ENCODE assay signal across 9 cellular contexts in the genomic region with DNA sequence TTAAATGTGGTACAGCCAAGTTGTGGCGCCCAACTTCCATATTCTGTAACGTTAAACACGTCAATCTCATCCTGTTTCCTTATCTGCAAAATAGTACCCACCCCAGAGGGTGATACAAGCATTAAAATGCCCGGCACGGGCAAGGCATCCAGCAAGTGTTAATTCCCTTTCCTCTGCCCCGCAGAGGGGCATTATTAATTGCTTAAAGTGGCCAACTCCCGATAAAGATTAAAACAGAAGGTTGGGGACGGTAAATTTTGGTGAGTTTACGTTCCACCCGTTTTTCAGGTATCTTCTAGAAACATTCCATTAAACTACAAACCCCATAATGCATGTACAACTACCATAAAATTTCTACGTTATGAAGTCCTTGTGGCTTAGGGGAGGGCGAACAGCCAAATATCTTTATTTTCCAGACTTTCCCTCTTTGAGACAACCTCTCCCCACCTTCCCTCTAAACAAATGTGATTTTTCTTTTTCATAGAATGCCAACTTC. TPM values are rescaled to one million over a fixed set of nuclear protein-coding genes. Genes with fewer than 3 reads are reported as not detected.
DNase-seq lines count a peak whose midpoint lies in the region; ATAC-seq, FAIRE-seq and TF ChIP-seq lines count a peak whose summit lies in the region.
"Had no signal": no experiment of that assay in that cellular context is flagged by ENCODE, and none has a peak within 500 bp of the region (broad histone marks: within the 10 kb centered on the region; RNA-seq: fewer than 3 reads in every experiment).

No MANE protein-coding gene starts in this region.

- no peak for TF ChIP-seq RAD21 in HepG2 (CRISPR knock-in tag; IDR thresholded peaks at IDR 0.05)

- H3K4me3 ChIP-seq in OCI-LY3 (ENCODE audit: low read length) (peak overlapping the region; percentile 98), HepG2 (replicated peaks in 1 of 3; ENCODE audit: insufficient read depth in 1 of 3, low read depth in 2 of 3, low read length in 3 of 3) (peak overlapping the region; percentile 90 to 94 (median 94)), testis (peak overlapping the region; percentile 77 to 93)

- H3K27ac ChIP-seq in OCI-LY3 (ENCODE audit: low read length), result peak overlapping the region; percentile 97
- H3K27ac ChIP-seq in HepG2 (ENCODE audit: extremely low read length, insufficient read depth, low read length), result peak overlapping the region; percentile 97
- H3K27ac ChIP-seq in testis, result peak overlapping the region; percentile 100

- H3K4me1 Mint-ChIP-seq in brain, result peaks cover 27% of the 10 kb centered on the region

- intact Hi-C loops in HepG2 (cut with micrococcal nuclease; ENCODE audit: unreplicated experiment) (loop anchor here (2.0 to 10.0 kb wide), 2 partner anchors 48 to 522 kb away; no protein-coding TSS in a partner anchor), testis (cut with DNase I; ENCODE audit: low total_unique reads) (no loop called here)

- no peaks in the 10 kb centered on the region for H3K27me3 ChIP-seq in OCI-LY3 (ENCODE audit: low read depth, low read length)
- no peaks in the 10 kb centered on the region; a peak in 1 of 5 replicates for H3K27me3 ChIP-seq in HepG2 (ENCODE audit: control insufficient read depth in 1 of 2, insufficient read depth in 2 of 2, low read length in 2 of 2)
- H3K27me3 ChIP-seq in testis, result no peaks in the 10 kb centered on the region

- no peak for TF ChIP-seq EP300 in HepG2 (IDR thresholded peaks at IDR 0.05; ENCODE audit: low read depth in 2 of 2, low read length in 2 of 2)
- TF ChIP-seq EP300 in HepG2 (CRISPR knock-in tag; IDR thresholded peaks at IDR 0.05; ENCODE audit: borderline replicate concordance), result no peak

- TSS peak; percentile 90 for BruUV-seq in HepG2 (replicated peaks; lab: Mats Ljungman, UMichigan)

- peaks cover 18% of the 10 kb centered on the region for H4K20me1 ChIP-seq in OCI-LY3 (ENCODE audit: insufficient read depth, low read length)
- H4K20me1 ChIP-seq in HepG2 (ENCODE audit: insufficient read depth, low read length), result peaks cover 23% of the 10 kb centered on the region

- no peak for TF ChIP-seq CTCF in OCI-LY3 (IDR thresholded peaks at IDR 0.05; ENCODE audit: low read depth, low read length)
- TF ChIP-seq CTCF in brain (conservative IDR thresholded peaks at IDR 0.05), result no peak
- TF ChIP-seq CTCF in HepG2 (CRISPR knock-in tag; IDR thresholded peaks at IDR 0.05), result no peak
- TF ChIP-seq CTCF in testis (IDR thresholded peaks at IDR 0.05), result no peak

- peak overlapping the region; percentile 90 to 99 (median 95) for H3K4me3 Mint-ChIP-seq in brain

- POLR2A ChIA-PET in HepG2 (lab: Yijun Ruan, JAX), result interaction anchor here (1.2 to 1.9 kb wide), 5 partner anchors 9 to 1865 kb away, joined by 3 to 24 read pairs (median 6); a partner anchor contains a TSS

- H3K4me2 ChIP-seq in OCI-LY3 (ENCODE audit: low read length) (peak overlapping the region; percentile 80), HepG2 (ENCODE audit: low read depth, low read length) (peak overlapping the region; percentile 82)

- 3% methylated on average over 12 of the region's 12 CpGs for WGBS in HepG2 (ENCODE audit: low lambda C conversion rate)
- WGBS in testis, 2 donors, result 2% methylated on average over 12 of the region's 12 CpGs

- H3K4me1 ChIP-seq in OCI-LY3 (ENCODE audit: low read length), result peaks cover 8% of the 10 kb centered on the region
- H3K4me1 ChIP-seq in HepG2 (ENCODE audit: insufficient read depth, low read length), result peaks cover 6% of the 10 kb centered on the region
- peaks cover 4% of the 10 kb centered on the region for H3K4me1 ChIP-seq in testis

- H3K36me3 ChIP-seq in OCI-LY3 (replicated peaks; ENCODE audit: low read depth, low read length) (peaks cover 16% of the 10 kb centered on the region), HepG2 (replicated peaks in 1 of 2; ENCODE audit: control insufficient read depth in 1 of 2, insufficient read depth in 2 of 2, low read length in 2 of 2) (no peaks in the 10 kb centered on the region), testis (ENCODE audit: low read depth, missing control alignments) (no peaks in the 10 kb centered on the region)

- peaks cover 0 to 3% (median 0%) of the 10 kb centered on the region in 5 experiments for H3K9me3 Mint-ChIP-seq in brain

- peaks cover 17% of the 10 kb centered on the region for H3K27me3 Mint-ChIP-seq in brain

- H3K36me3 Mint-ChIP-seq in brain, result peaks cover 20% of the 10 kb centered on the region

- H3K9ac ChIP-seq in OCI-LY3 (ENCODE audit: low read length) (peak overlapping the region; percentile 68), HepG2 (ENCODE audit: insufficient read depth, low read depth, low read length) (peak overlapping the region; percentile 97)

- no peaks in the 10 kb centered on the region for H3K9me3 ChIP-seq in OCI-LY3 (ENCODE audit: insufficient read depth, low read length)
- no peaks in the 10 kb centered on the region for H3K9me3 ChIP-seq in HepG2 (ENCODE audit: low read length)
- no peaks in the 10 kb centered on the region for H3K9me3 ChIP-seq in testis

- in situ Hi-C loops in HepG2 (cut with HindIII; ENCODE audit: extremely low pct_ligation_motif_present, low pct_unique_long_range_greater_than_20kb), result no loop called here

- CTCF ChIA-PET in HepG2 (lab: Yijun Ruan, JAX; ENCODE audit: low intra/inter-chr PET ratio, low total read pairs), result no interaction called here

- peak overlapping the region; percentile 95 to 99 (median 97) for H3K27ac Mint-ChIP-seq in brain

- no peak for ATAC-seq in HepG2
- no peak for ATAC-seq in HG03196 (IDR thresholded peaks at IDR 0.05; ENCODE audit: unreplicated experiment)
- no peak for ATAC-seq in HG02981 (IDR thresholded peaks at IDR 0.05; ENCODE audit: unreplicated experiment)

- H3K79me2 ChIP-seq in OCI-LY3 (ENCODE audit: low read length) (peaks cover 47% of the 10 kb centered on the region), HepG2 (ENCODE audit: insufficient read depth, low read length) (peaks cover 37% of the 10 kb centered on the region)

- DNase-seq in SIG-M5 treated with dmso at 0.1 percent for 504 hours (lab: John Stamatoyannopoulos, UW; ENCODE audit: unreplicated experiment) (peak; percentile 41), SIG-M5 (lab: John Stamatoyannopoulos, UW) (no peak), HepG2 (ENCODE audit: low spot score) (no peak), testis (peak; percentile 31)

- no peak for FAIRE-seq in HepG2 (lab: Jason Lieb, UNC)
- FAIRE-seq: endometrium had no signal

- H2AFZ ChIP-seq in OCI-LY3 (ENCODE audit: low read depth, low read length), result peak overlapping the region; percentile 79
- H2AFZ ChIP-seq in HepG2 (ENCODE audit: low read length), result peak overlapping the region; percentile 30

- no peak for TF ChIP-seq POLR2A in HepG2 (IDR thresholded peaks at IDR 0.05; ENCODE audit: insufficient read depth in 1 of 2, low read depth in 2 of 2, low read length in 2 of 2)
- no peak for TF ChIP-seq POLR2A in testis (IDR thresholded peaks at IDR 0.05)

TF ChIP-seq in HepG2, 621 proteins besides CTCF, POLR2A, EP300 and RAD21 (continues in another document):
- TF ChIP-seq FOXO1 (CRISPR knock-in tag; IDR thresholded peaks at IDR 0.05), result no peak
- 0 out of 2 replicates have a peak, but pooled peaks have one; percentile 34 for TF ChIP-seq ZNF816 (CRISPR knock-in tag; IDR thresholded peaks at IDR 0.05; ENCODE audit: borderline replicate concordance)
- TF ChIP-seq, protein P1, sequence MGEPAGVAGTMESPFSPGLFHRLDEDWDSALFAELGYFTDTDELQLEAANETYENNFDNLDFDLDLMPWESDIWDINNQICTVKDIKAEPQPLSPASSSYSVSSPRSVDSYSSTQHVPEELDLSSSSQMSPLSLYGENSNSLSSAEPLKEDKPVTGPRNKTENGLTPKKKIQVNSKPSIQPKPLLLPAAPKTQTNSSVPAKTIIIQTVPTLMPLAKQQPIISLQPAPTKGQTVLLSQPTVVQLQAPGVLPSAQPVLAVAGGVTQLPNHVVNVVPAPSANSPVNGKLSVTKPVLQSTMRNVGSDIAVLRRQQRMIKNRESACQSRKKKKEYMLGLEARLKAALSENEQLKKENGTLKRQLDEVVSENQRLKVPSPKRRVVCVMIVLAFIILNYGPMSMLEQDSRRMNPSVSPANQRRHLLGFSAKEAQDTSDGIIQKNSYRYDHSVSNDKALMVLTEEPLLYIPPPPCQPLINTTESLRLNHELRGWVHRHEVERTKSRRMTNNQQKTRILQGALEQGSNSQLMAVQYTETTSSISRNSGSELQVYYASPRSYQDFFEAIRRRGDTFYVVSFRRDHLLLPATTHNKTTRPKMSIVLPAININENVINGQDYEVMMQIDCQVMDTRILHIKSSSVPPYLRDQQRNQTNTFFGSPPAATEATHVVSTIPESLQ (CRISPR knock-in tag; conservative IDR thresholded peaks at IDR 0.05), result no peak
- TF ChIP-seq HNRNPUL1 (IDR thresholded peaks at IDR 0.05; ENCODE audit: low read depth, low read length), result no peak
- TF ChIP-seq ZNF235 (CRISPR knock-in tag; IDR thresholded peaks at IDR 0.05; ENCODE audit: borderline replicate concordance), result no peak
- 0 out of 2 replicates have a peak, but pooled peaks have one; percentile 2 for TF ChIP-seq PHF21A (CRISPR knock-in tag; IDR thresholded peaks at IDR 0.05)

RNA-seq across cellular contexts. Expression of a gene that starts 1.3 kb away (rescaled TPM):
- polyA plus RNA-seq in brain (ENCODE audit: insufficient read depth, low read depth, low replicate concordance) (31.4 TPM), HepG2 (2011; rRNA removed) (22.4 and 27.1 TPM in 2 replicates), testis (ENCODE audit: insufficient read depth, low read depth, low replicate concordance) (109 TPM)
- total RNA-seq in HepG2 (2016; rRNA removed; fragmentation: Illumina TruSeq; extraction: Trizol) (72.2 and 101 TPM in 2 replicates), testis (100 to 1,000 TPM; 137 to 167 TPM)
- 66.3 and 69.1 TPM in 2 replicates for total RNA-seq in HepG2 (2016; cell fraction: cytosol; rRNA removed; fragmentation: Illumina TruSeq; extraction: Trizol; ENCODE audit: low read depth)
- total RNA-seq in HepG2 (2016; cell fraction: insoluble cytoplasmic fraction; rRNA removed; fragmentation: Illumina TruSeq; extraction: Trizol), result 70.0 and 97.0 TPM in 2 replicates
- total RNA-seq in HepG2 (2016; cell fraction: membrane; rRNA removed; fragmentation: Illumina TruSeq; extraction: Trizol), result 43.3 and 49.9 TPM in 2 replicates
- 71.5 and 77.9 TPM in 2 replicates for total RNA-seq in HepG2 (2016; cell fraction: nucleus; rRNA removed; fragmentation: Illumina TruSeq; extraction: Trizol)
- 8.1 and 15.4 TPM in 2 replicates for polyA plus RNA-seq in HepG2 (2011; cell fraction: cytosol; rRNA removed)
- polyA plus RNA-seq in HepG2 (2011; cell fraction: nucleus; rRNA removed), result 13.5 and 16.6 TPM in 2 replicates
- 37.4 and 42.2 TPM in 2 replicates for polyA plus RNA-seq in HepG2 (2012)
- polyA plus RNA-seq in HepG2 (2016; cell fraction: cytosol; fragmentation: Illumina TruSeq; extraction: Trizol; ENCODE audit: low read depth), result 2.8 and 3.5 TPM in 2 replicates
- 68.2 and 77.7 TPM in 2 replicates for polyA plus RNA-seq in HepG2 (2016; cell fraction: insoluble cytoplasmic fraction; fragmentation: Illumina TruSeq; extraction: Trizol; ENCODE audit: low read depth)
- polyA plus RNA-seq in HepG2 (2016; cell fraction: membrane; fragmentation: Illumina TruSeq; extraction: Trizol; ENCODE audit: low read depth), result 12.7 and 15.4 TPM in 2 replicates
- 97.7 and 101 TPM in 2 replicates for polyA plus RNA-seq in HepG2 (2016; cell fraction: nucleus; fragmentation: Illumina TruSeq; extraction: Trizol; ENCODE audit: insufficient read depth, low read depth)
- 7.1 and 12.3 TPM in 2 replicates for polyA minus RNA-seq in HepG2 (2011; rRNA and poly(A)+ RNA removed; ENCODE audit: low replicate concordance)
- 23.4 and 24.7 TPM in 2 replicates for polyA minus RNA-seq in HepG2 (2011; cell fraction: cytosol; rRNA and poly(A)+ RNA removed)
- 86.4 and 87.5 TPM in 2 replicates for polyA minus RNA-seq in HepG2 (2011; cell fraction: nucleus; rRNA and poly(A)+ RNA removed)

Comparison
In these comparisons a context has a peak if more than half of its experiments do, and no peak if none do; other contexts are left out.
1. DNase-seq: peak in SIG-M5 treated with dmso at 0.1 percent for 504 hours (single experiment) and testis (single experiment); none in SIG-M5 (single experiment) and HepG2 (single experiment).
2. Peak in every context shown above with its lines, with median percentiles within 50 percentile points of each other: H3K27ac ChIP-seq and H3K4me3 ChIP-seq.